1 cellular context compared by ENCODE assay signal in the genomic region with DNA sequence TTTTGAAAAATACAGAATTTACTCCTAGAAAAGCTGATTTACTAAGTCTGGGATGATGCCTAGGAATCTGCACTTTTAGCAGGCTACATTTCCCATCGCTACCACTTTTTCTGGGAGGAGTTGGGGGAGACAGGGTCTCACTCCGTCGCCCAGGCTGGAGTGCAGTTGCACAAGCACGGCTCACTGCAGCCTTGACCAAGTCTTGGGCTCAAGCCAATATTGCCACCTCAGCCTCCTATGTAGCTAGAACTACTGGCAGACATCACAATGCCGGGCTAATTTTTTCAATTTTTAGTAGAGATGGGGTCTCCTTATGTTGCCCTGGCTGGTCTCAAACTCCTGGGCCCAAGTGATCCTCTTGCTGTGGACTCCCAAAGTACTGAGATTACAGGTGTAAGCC.
TF ChIP-seq lines count a peak whose summit lies in the region.

No MANE protein-coding gene starts in this region.

TF ChIP-seq in HepG2, 621 proteins besides CTCF, POLR2A, EP300 and RAD21:
- TF ChIP-seq ZNF569 (CRISPR knock-in tag; IDR thresholded peaks at IDR 0.05; ENCODE audit: borderline replicate concordance): no peak
- TF ChIP-seq, protein P1, sequence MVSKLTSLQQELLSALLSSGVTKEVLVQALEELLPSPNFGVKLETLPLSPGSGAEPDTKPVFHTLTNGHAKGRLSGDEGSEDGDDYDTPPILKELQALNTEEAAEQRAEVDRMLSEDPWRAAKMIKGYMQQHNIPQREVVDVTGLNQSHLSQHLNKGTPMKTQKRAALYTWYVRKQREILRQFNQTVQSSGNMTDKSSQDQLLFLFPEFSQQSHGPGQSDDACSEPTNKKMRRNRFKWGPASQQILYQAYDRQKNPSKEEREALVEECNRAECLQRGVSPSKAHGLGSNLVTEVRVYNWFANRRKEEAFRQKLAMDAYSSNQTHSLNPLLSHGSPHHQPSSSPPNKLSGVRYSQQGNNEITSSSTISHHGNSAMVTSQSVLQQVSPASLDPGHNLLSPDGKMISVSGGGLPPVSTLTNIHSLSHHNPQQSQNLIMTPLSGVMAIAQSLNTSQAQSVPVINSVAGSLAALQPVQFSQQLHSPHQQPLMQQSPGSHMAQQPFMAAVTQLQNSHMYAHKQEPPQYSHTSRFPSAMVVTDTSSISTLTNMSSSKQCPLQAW (CRISPR knock-in tag; IDR thresholded peaks at IDR 0.05): no peak
- TF ChIP-seq SMC3 (IDR thresholded peaks at IDR 0.05; ENCODE audit: low read length): no peak
- no peak for TF ChIP-seq TBP (CRISPR knock-in tag; IDR thresholded peaks at IDR 0.05)
- TF ChIP-seq ZNF225 (CRISPR knock-in tag; IDR thresholded peaks at IDR 0.05): no peak
- no peak for TF ChIP-seq ZNF646 (CRISPR knock-in tag; IDR thresholded peaks at IDR 0.05)
- TF ChIP-seq SP1 (IDR thresholded peaks at IDR 0.05): no peak
- TF ChIP-seq SP1 (CRISPR knock-in tag; IDR thresholded peaks at IDR 0.05): no peak
- no peak for TF ChIP-seq ZNF484 (CRISPR knock-in tag; IDR thresholded peaks at IDR 0.05; ENCODE audit: borderline replicate concordance, low read depth)
- TF ChIP-seq PAX8 (CRISPR knock-in tag; IDR thresholded peaks at IDR 0.05; ENCODE audit: borderline replicate concordance): no peak
- no peak for TF ChIP-seq ZFP36L1 (CRISPR knock-in tag; IDR thresholded peaks at IDR 0.05)
- TF ChIP-seq NR3C1 (CRISPR knock-in tag; IDR thresholded peaks at IDR 0.05): no peak
- TF ChIP-seq MTF1 (CRISPR knock-in tag; IDR thresholded peaks at IDR 0.05): no peak
- no peak for TF ChIP-seq ZNF326 (CRISPR knock-in tag; IDR thresholded peaks at IDR 0.05; ENCODE audit: borderline replicate concordance)
